Comparison of ENCODE assay signal across 1 cellular context in the genomic region with DNA sequence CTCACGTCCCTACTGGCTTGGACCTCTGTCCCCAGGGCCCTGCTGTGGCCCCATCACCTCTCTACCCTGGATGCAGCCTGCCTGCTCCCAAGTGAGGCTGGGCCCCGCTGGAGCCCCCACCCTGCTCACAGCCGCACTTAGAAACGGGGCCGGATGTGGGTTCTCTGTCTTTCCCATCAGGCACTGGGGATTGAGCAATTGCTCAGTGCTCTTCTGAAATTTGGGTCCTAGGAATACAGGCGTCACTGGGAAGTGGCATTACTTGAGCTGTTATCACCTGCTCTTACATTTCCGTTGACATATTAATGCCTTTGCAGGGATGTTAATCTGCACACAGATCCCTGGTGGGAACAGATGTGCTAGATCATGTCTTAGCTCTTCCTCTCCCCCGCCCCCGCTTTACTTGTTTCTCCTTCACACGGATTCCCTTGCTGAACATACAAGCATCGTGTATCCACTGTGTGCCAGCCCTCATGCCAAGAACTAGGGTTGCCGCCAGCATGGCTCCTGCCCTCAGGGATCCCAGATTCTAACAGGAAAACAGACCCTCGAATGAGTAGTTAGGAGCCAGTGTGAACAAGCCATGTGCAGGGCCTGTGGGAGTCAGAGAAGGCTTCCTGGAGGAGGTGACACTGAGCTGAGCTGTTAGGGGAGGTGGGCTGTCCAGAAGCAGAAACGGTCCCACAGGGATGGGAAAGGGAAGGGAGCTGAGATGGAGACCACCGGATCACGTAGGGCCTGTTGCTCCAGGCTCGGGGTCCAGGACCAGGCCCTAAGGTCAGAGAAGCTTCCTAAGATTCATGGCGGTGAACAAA.
A peak's percentile ranks its signal among the peaks of the same experiment; 100 is the strongest.
TF ChIP-seq lines count a peak whose summit lies in the region.

No MANE protein-coding gene starts in this region.

TF ChIP-seq in K562, 482 proteins besides CTCF, POLR2A, EP300 and RAD21 (continued from another document):
- TF ChIP-seq, protein P1, sequence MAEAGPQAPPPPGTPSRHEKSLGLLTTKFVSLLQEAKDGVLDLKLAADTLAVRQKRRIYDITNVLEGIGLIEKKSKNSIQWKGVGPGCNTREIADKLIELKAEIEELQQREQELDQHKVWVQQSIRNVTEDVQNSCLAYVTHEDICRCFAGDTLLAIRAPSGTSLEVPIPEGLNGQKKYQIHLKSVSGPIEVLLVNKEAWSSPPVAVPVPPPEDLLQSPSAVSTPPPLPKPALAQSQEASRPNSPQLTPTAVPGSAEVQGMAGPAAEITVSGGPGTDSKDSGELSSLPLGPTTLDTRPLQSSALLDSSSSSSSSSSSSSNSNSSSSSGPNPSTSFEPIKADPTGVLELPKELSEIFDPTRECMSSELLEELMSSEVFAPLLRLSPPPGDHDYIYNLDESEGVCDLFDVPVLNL (CRISPR knock-in tag; IDR thresholded peaks at IDR 0.05; ENCODE audit: low read depth): no peak
- TF ChIP-seq DPF2 (IDR thresholded peaks at IDR 0.05) (peak; percentile 65), TGIF2 (CRISPR knock-in tag; IDR thresholded peaks at IDR 0.05) (no peak), CBFA2T3 (IDR thresholded peaks at IDR 0.05) (peak; percentile 65), TEAD4 (IDR thresholded peaks at IDR 0.05; ENCODE audit: low read length) (peak; percentile 76), TEAD4 (CRISPR knock-in tag; IDR thresholded peaks at IDR 0.05; ENCODE audit: borderline replicate concordance) (no peak), SMAD1 (IDR thresholded peaks at IDR 0.05; ENCODE audit: low read depth, low read length, partially characterized antibody) (no peak), CEBPG (CRISPR knock-in tag; IDR thresholded peaks at IDR 0.05) (peak; percentile 85), CEBPG (tag; conservative IDR thresholded peaks at IDR 0.05 in 1 of 2, IDR thresholded peaks at IDR 0.05 in 1 of 2) (peak; percentile 85 to 96), CEBPB (tag; IDR thresholded peaks at IDR 0.05) (peak; percentile 95), PML (IDR thresholded peaks at IDR 0.05; ENCODE audit: low read length) (peak; percentile 34; the same call in 1 of the 2 replicates), DIDO1 (tag; IDR thresholded peaks at IDR 0.05; ENCODE audit: low read depth) (no peak), SMARCE1 (IDR thresholded peaks at IDR 0.05) (peak; percentile 29; the same call in 1 of the 2 replicates), KLF16 (IDR thresholded peaks at IDR 0.05) (peak; percentile 29; the same call in 1 of the 2 replicates), NCOA1 (IDR thresholded peaks at IDR 0.05; ENCODE audit: low read depth) (0 out of 2 replicates have a peak, but pooled peaks have one; percentile 24), KDM5B (IDR thresholded peaks at IDR 0.05; ENCODE audit: insufficient replicate concordance, low read depth, low read length) (no peak), RHOXF2B (CRISPR knock-in tag; conservative IDR thresholded peaks at IDR 0.05) (0 out of 2 replicates have a peak, but pooled peaks have one; percentile 31), ZNF282 (CRISPR knock-in tag; IDR thresholded peaks at IDR 0.05) (no peak), ATF1 (CRISPR knock-in tag; IDR thresholded peaks at IDR 0.05) (no peak), ATF1 (tag; IDR thresholded peaks at IDR 0.05) (no peak), ZKSCAN8 (CRISPR knock-in tag; IDR thresholded peaks at IDR 0.05) (peak; percentile 51; the same call in 1 of the 2 replicates), HNRNPH1 (optimal IDR thresholded peaks at IDR 0.05; ENCODE audit: low read depth, low read length) (no peak), SNRNP70 (optimal IDR thresholded peaks at IDR 0.05; ENCODE audit: low read depth, low read length) (no peak), MBD2 (IDR thresholded peaks at IDR 0.05; ENCODE audit: borderline replicate concordance, low read depth) (peak; percentile 39; the same call in 1 of the 2 replicates), TAL1 (IDR thresholded peaks at IDR 0.05) (peak; percentile 61), POLR3A (IDR thresholded peaks at IDR 0.05; ENCODE audit: borderline replicate concordance, extremely low read depth, insufficient read depth, insufficient read length) (no peak), MTA3 (IDR thresholded peaks at IDR 0.05; ENCODE audit: borderline replicate concordance) (no peak), FOS (IDR thresholded peaks at IDR 0.05; ENCODE audit: extremely low read depth, insufficient read length) (no peak), DDX20 (tag; IDR thresholded peaks at IDR 0.05; ENCODE audit: low read depth) (no peak), BRCA1 (IDR thresholded peaks at IDR 0.05) (no peak), BRCA1 (CRISPR knock-in tag; IDR thresholded peaks at IDR 0.05) (no peak), GABPB2 (CRISPR knock-in tag; conservative IDR thresholded peaks at IDR 0.05) (no peak), HEY1 (CRISPR knock-in tag; IDR thresholded peaks at IDR 0.05; ENCODE audit: borderline replicate concordance) (no peak)
- TF ChIP-seq, protein P2, sequence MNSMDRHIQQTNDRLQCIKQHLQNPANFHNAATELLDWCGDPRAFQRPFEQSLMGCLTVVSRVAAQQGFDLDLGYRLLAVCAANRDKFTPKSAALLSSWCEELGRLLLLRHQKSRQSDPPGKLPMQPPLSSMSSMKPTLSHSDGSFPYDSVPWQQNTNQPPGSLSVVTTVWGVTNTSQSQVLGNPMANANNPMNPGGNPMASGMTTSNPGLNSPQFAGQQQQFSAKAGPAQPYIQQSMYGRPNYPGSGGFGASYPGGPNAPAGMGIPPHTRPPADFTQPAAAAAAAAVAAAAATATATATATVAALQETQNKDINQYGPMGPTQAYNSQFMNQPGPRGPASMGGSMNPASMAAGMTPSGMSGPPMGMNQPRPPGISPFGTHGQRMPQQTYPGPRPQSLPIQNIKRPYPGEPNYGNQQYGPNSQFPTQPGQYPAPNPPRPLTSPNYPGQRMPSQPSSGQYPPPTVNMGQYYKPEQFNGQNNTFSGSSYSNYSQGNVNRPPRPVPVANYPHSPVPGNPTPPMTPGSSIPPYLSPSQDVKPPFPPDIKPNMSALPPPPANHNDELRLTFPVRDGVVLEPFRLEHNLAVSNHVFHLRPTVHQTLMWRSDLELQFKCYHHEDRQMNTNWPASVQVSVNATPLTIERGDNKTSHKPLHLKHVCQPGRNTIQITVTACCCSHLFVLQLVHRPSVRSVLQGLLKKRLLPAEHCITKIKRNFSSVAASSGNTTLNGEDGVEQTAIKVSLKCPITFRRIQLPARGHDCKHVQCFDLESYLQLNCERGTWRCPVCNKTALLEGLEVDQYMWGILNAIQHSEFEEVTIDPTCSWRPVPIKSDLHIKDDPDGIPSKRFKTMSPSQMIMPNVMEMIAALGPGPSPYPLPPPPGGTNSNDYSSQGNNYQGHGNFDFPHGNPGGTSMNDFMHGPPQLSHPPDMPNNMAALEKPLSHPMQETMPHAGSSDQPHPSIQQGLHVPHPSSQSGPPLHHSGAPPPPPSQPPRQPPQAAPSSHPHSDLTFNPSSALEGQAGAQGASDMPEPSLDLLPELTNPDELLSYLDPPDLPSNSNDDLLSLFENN (IDR thresholded peaks at IDR 0.05; ENCODE audit: low read depth in 2 of 2, low read length in 2 of 2): 0 out of 4 replicates have a peak, but pooled peaks of 1 of the 2 experiments have one; percentile 19
- TF ChIP-seq, protein P3, sequence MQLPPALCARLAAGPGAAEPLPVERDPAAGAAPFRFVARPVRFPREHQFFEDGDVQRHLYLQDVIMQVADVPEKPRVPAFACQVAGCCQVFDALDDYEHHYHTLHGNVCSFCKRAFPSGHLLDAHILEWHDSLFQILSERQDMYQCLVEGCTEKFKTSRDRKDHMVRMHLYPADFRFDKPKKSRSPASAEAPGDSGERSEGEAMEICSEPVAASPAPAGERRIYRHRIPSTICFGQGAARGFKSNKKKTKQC (CRISPR knock-in tag; IDR thresholded peaks at IDR 0.05): 0 out of 2 replicates have a peak, but pooled peaks have one; percentile 39
- TF ChIP-seq, protein P4, sequence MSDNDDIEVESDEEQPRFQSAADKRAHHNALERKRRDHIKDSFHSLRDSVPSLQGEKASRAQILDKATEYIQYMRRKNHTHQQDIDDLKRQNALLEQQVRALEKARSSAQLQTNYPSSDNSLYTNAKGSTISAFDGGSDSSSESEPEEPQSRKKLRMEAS (CRISPR knock-in tag; IDR thresholded peaks at IDR 0.05): peak; percentile 19; the same call in 1 of the 2 replicates
- TF ChIP-seq, protein P5, sequence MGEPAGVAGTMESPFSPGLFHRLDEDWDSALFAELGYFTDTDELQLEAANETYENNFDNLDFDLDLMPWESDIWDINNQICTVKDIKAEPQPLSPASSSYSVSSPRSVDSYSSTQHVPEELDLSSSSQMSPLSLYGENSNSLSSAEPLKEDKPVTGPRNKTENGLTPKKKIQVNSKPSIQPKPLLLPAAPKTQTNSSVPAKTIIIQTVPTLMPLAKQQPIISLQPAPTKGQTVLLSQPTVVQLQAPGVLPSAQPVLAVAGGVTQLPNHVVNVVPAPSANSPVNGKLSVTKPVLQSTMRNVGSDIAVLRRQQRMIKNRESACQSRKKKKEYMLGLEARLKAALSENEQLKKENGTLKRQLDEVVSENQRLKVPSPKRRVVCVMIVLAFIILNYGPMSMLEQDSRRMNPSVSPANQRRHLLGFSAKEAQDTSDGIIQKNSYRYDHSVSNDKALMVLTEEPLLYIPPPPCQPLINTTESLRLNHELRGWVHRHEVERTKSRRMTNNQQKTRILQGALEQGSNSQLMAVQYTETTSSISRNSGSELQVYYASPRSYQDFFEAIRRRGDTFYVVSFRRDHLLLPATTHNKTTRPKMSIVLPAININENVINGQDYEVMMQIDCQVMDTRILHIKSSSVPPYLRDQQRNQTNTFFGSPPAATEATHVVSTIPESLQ (CRISPR knock-in tag; IDR thresholded peaks at IDR 0.05): no peak
- TF ChIP-seq, protein P6, sequence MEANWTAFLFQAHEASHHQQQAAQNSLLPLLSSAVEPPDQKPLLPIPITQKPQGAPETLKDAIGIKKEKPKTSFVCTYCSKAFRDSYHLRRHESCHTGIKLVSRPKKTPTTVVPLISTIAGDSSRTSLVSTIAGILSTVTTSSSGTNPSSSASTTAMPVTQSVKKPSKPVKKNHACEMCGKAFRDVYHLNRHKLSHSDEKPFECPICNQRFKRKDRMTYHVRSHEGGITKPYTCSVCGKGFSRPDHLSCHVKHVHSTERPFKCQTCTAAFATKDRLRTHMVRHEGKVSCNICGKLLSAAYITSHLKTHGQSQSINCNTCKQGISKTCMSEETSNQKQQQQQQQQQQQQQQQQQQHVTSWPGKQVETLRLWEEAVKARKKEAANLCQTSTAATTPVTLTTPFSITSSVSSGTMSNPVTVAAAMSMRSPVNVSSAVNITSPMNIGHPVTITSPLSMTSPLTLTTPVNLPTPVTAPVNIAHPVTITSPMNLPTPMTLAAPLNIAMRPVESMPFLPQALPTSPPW (CRISPR knock-in tag; IDR thresholded peaks at IDR 0.05): peak; percentile 69
- TF ChIP-seq, protein P7, sequence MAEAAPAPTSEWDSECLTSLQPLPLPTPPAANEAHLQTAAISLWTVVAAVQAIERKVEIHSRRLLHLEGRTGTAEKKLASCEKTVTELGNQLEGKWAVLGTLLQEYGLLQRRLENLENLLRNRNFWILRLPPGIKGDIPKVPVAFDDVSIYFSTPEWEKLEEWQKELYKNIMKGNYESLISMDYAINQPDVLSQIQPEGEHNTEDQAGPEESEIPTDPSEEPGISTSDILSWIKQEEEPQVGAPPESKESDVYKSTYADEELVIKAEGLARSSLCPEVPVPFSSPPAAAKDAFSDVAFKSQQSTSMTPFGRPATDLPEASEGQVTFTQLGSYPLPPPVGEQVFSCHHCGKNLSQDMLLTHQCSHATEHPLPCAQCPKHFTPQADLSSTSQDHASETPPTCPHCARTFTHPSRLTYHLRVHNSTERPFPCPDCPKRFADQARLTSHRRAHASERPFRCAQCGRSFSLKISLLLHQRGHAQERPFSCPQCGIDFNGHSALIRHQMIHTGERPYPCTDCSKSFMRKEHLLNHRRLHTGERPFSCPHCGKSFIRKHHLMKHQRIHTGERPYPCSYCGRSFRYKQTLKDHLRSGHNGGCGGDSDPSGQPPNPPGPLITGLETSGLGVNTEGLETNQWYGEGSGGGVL (CRISPR knock-in tag; IDR thresholded peaks at IDR 0.05): no peak
- TF ChIP-seq, protein P8, sequence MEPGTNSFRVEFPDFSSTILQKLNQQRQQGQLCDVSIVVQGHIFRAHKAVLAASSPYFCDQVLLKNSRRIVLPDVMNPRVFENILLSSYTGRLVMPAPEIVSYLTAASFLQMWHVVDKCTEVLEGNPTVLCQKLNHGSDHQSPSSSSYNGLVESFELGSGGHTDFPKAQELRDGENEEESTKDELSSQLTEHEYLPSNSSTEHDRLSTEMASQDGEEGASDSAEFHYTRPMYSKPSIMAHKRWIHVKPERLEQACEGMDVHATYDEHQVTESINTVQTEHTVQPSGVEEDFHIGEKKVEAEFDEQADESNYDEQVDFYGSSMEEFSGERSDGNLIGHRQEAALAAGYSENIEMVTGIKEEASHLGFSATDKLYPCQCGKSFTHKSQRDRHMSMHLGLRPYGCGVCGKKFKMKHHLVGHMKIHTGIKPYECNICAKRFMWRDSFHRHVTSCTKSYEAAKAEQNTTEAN (CRISPR knock-in tag; IDR thresholded peaks at IDR 0.05): no peak
- TF ChIP-seq, protein P9, sequence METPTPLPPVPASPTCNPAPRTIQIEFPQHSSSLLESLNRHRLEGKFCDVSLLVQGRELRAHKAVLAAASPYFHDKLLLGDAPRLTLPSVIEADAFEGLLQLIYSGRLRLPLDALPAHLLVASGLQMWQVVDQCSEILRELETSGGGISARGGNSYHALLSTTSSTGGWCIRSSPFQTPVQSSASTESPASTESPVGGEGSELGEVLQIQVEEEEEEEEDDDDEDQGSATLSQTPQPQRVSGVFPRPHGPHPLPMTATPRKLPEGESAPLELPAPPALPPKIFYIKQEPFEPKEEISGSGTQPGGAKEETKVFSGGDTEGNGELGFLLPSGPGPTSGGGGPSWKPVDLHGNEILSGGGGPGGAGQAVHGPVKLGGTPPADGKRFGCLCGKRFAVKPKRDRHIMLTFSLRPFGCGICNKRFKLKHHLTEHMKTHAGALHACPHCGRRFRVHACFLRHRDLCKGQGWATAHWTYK (CRISPR knock-in tag; IDR thresholded peaks at IDR 0.05): no peak
- TF ChIP-seq, protein P10, sequence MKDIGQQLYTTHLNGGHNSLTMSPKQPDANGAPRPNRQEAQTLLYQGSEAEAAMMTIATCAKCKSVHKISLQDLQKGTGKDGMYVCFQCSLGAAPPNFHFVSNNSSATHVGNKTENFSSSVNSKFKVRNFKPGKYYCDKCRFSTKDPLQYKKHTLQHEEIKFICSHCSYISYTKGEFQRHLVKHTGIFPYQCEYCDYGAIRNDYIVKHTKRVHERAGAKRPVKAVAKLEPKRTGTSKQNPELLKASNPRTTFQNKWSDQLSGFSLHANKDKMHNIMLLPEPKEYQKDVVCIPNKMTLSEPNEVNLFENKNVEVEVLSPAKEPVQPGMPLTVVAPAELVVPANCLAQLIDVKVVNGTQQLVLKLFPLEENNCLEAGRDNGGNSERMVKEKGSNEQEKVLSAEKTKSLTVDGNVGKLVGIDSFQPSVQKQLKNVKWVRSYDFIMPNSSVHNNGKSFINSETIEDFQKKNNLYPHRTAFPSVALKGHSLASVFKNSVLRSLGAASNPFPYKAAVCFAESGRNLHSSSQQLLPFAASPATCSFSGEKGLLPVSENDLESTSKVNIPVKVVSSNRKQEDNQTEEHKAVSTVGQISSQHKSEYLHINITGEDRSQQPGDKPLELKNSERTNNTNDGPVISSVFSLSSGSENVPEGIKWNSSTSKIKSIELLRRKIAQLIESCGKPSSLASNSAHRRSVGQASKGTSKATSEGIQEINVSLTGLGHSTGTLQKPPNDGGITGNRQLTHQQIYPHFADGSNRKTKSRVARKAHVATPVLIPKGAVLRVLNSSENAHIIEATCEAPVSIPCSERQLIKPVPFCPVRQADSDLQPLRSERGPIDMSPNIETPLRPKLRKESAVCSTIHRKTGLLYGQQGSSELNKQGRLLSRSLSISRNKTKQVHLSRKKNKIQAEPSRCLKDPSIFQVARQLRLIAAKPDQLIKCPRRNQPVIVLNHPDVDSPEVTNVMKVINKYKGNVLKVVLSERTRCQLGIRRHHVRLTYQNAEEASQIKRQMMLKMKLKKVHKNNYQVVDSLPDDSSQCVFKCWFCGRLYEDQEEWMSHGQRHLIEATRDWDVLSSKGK (CRISPR knock-in tag; IDR thresholded peaks at IDR 0.05): no peak
